In the genomic region with DNA sequence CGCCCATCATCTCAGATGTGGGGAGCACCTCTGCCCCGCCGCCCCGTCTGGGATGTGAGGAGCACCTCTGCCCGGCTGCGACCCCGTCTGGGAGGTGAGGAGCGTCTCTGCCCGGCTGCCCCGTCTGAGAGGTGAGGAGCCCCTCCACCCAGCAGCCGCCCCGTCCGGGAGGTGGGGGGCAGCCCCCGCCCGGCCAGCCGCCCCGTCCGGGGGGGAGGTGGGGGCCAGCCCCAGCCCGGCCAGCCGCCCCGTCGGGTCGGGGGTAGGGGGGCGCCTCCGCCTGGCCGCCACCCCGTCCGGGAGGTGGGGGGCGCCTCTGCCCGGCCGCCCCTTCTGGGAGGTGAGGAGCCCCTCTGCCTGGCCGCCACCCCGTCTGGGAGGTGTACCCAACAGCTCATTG, we compare ENCODE assay signal across 8 cellular contexts. TPM values are rescaled to one million over a fixed set of nuclear protein-coding genes. Genes with fewer than 3 reads are reported as not detected.
DNase-seq lines count a peak whose midpoint lies in the region; ATAC-seq, FAIRE-seq and TF ChIP-seq lines count a peak whose summit lies in the region.
"Not testable (repeated sequence)": the region's sequence is repeated elsewhere in the genome, so short reads cannot be mapped to it uniquely, and the experiment has no call there.

No MANE protein-coding gene starts in this region.

- CTCF ChIA-PET in WTC11 (lab: Charles Lee); HepG2 (lab: Yijun Ruan, JAX; ENCODE audit: low intra/inter-chr PET ratio, low total read pairs): not testable (repeated sequence)

- H2AFZ ChIP-seq in ACC112 (ENCODE audit: low read length, unreplicated experiment); Loucy (ENCODE audit: low read length); HepG2 (ENCODE audit: low read length): not testable (repeated sequence)

- not testable (repeated sequence) for H3K9me3 Mint-ChIP-seq in WTC11; activated naive CD4-positive, alpha-beta T cell treated with anti-CD3 and anti-CD28 coated beads, Interleukin-2, amount 50 U/mL, for 24 hours; dendritic cell treated with granulocyte-macrophage colony-stimulating factor and Interleukin-4, amounts not matched to agents 40 ng/mL and 50 ng/mL, for 4 days

- H3K79me2 ChIP-seq in ACC112 (ENCODE audit: control insufficient read depth, insufficient read depth, low read length, unreplicated experiment), result not testable (repeated sequence)
- H3K79me2 ChIP-seq in DOHH2 (ENCODE audit: control insufficient read depth, low read length), result peaks cover 38% of the 10 kb centered on the region
- peaks cover 44% of the 10 kb centered on the region for H3K79me2 ChIP-seq in Loucy (ENCODE audit: insufficient read depth, low read length)
- peaks cover 19% of the 10 kb centered on the region for H3K79me2 ChIP-seq in HepG2 (ENCODE audit: insufficient read depth, low read length)

- H3K9ac ChIP-seq in Loucy (ENCODE audit: low read depth, low read length, poor library complexity, severe bottlenecking); HepG2 (ENCODE audit: insufficient read depth, low read depth, low read length): not testable (repeated sequence)

- not testable (repeated sequence) for DNase-seq in WTC11 (ENCODE audit: low spot score); HepG2 (ENCODE audit: low spot score)

- not testable (repeated sequence) for H3K9me3 ChIP-seq in DOHH2 (ENCODE audit: control insufficient read depth, insufficient read depth, low read length); Loucy (ENCODE audit: insufficient read depth, low read depth, low read length); HepG2 (ENCODE audit: low read length); neutrophil

- not testable (repeated sequence) for TF ChIP-seq EP300 in HepG2 (IDR thresholded peaks at IDR 0.05; ENCODE audit: low read depth in 2 of 2, low read length in 2 of 2); HepG2 (CRISPR knock-in tag; IDR thresholded peaks at IDR 0.05; ENCODE audit: borderline replicate concordance)

- H3K27me3 ChIP-seq in ACC112 (ENCODE audit: insufficient read depth, low read length); DOHH2 (ENCODE audit: control insufficient read depth, low read length); Loucy (ENCODE audit: insufficient read depth, low read length, poor library complexity, severe bottlenecking); HepG2 (ENCODE audit: control insufficient read depth in 1 of 2, insufficient read depth in 2 of 2, low read length in 2 of 2); neutrophil: not testable (repeated sequence)

- BruUV-seq in HepG2 (replicated peaks; lab: Mats Ljungman, UMichigan), result not testable (repeated sequence)

- H3K27ac ChIP-seq in ACC112 (ENCODE audit: low read depth, low read length); DOHH2 (ENCODE audit: low read depth, low read length); HepG2 (ENCODE audit: extremely low read length, insufficient read depth, low read length); neutrophil: not testable (repeated sequence)

- not testable (repeated sequence) for H4K20me1 ChIP-seq in DOHH2 (ENCODE audit: control insufficient read depth, insufficient read depth, low read depth, low read length); Loucy (ENCODE audit: insufficient read depth, low read length, poor library complexity, severe bottlenecking); HepG2 (ENCODE audit: insufficient read depth, low read length)

- not testable (repeated sequence) for ATAC-seq in WTC11, HepG2

- POLR2A ChIA-PET in WTC11 (lab: Charles Lee), result interaction anchor here (0.6 kb wide), 1 partner anchor 9 kb away, joined by 9 read pairs; no protein-coding TSS in a partner anchor
- POLR2A ChIA-PET in HepG2 (lab: Yijun Ruan, JAX), result interaction anchor here (3.1 kb wide), 1 partner anchor 28 kb away, joined by 95 read pairs; a partner anchor contains a TSS

- H3K36me3 Mint-ChIP-seq in WTC11, result peaks cover 52% of the 10 kb centered on the region
- H3K36me3 Mint-ChIP-seq in activated naive CD4-positive, alpha-beta T cell treated with anti-CD3 and anti-CD28 coated beads, Interleukin-2, amount 50 U/mL, for 24 hours, result not testable (repeated sequence)
- H3K36me3 Mint-ChIP-seq in dendritic cell treated with granulocyte-macrophage colony-stimulating factor and Interleukin-4, amounts not matched to agents 40 ng/mL and 50 ng/mL, for 4 days (ENCODE audit: low read depth), result peaks cover 52% of the 10 kb centered on the region

- not testable (repeated sequence) for TF ChIP-seq CTCF in DOHH2 (IDR thresholded peaks at IDR 0.05; ENCODE audit: low read depth, low read length, poor library complexity, severe bottlenecking); Loucy (conservative IDR thresholded peaks at IDR 0.05; ENCODE audit: low read length); WTC11 (IDR thresholded peaks at IDR 0.05); HepG2 (CRISPR knock-in tag; IDR thresholded peaks at IDR 0.05); neutrophil (IDR thresholded peaks at IDR 0.05)

- TF ChIP-seq POLR2A in HepG2 (IDR thresholded peaks at IDR 0.05; ENCODE audit: insufficient read depth in 1 of 2, low read depth in 2 of 2, low read length in 2 of 2), result not testable (repeated sequence)

- not testable (repeated sequence) for H3K27me3 Mint-ChIP-seq in WTC11 (ENCODE audit: low read depth); activated naive CD4-positive, alpha-beta T cell treated with anti-CD3 and anti-CD28 coated beads, Interleukin-2, amount 50 U/mL, for 24 hours; dendritic cell treated with granulocyte-macrophage colony-stimulating factor and Interleukin-4, amounts not matched to agents 40 ng/mL and 50 ng/mL, for 4 days

- H3K4me2 ChIP-seq in DOHH2 (ENCODE audit: low read length), result peak overlapping the region; percentile 73; the same call in 1 of the 2 replicates
- peak overlapping the region; percentile 63 for H3K4me2 ChIP-seq in Loucy (ENCODE audit: low read depth, low read length, poor library complexity, severe bottlenecking)
- H3K4me2 ChIP-seq in HepG2 (ENCODE audit: low read depth, low read length), result peak overlapping the region; percentile 79

- 94% methylated on average over 8 of the region's 33 CpGs for WGBS in HepG2 (ENCODE audit: low lambda C conversion rate)

- not testable (repeated sequence) for H3F3A ChIP-seq in DOHH2 (ENCODE audit: control insufficient read depth, insufficient read depth); Loucy (ENCODE audit: low read depth)

- H3K9me2 ChIP-seq in DOHH2 (replicated peaks; ENCODE audit: control insufficient read depth, low read length); Loucy (replicated peaks; ENCODE audit: low read depth, low read length): not testable (repeated sequence)

- peak overlapping the region; percentile 74; the same call in 1 of the 2 replicates for H3K27ac Mint-ChIP-seq in WTC11
- H3K27ac Mint-ChIP-seq in activated naive CD4-positive, alpha-beta T cell treated with anti-CD3 and anti-CD28 coated beads, Interleukin-2, amount 50 U/mL, for 24 hours; dendritic cell treated with granulocyte-macrophage colony-stimulating factor and Interleukin-4, amounts not matched to agents 40 ng/mL and 50 ng/mL, for 4 days: not testable (repeated sequence)

- H3K4me3 Mint-ChIP-seq in WTC11, result peak overlapping the region; percentile 82
- H3K4me3 Mint-ChIP-seq in activated naive CD4-positive, alpha-beta T cell treated with anti-CD3 and anti-CD28 coated beads, Interleukin-2, amount 50 U/mL, for 24 hours, result peak overlapping the region; percentile 92
- peak overlapping the region; percentile 83 for H3K4me3 Mint-ChIP-seq in dendritic cell treated with granulocyte-macrophage colony-stimulating factor and Interleukin-4, amounts not matched to agents 40 ng/mL and 50 ng/mL, for 4 days

- FAIRE-seq in HepG2 (lab: Jason Lieb, UNC), result not testable (repeated sequence)

- in situ Hi-C loops in HepG2 (cut with HindIII; ENCODE audit: extremely low pct_ligation_motif_present, low pct_unique_long_range_greater_than_20kb), result not testable (repeated sequence)

- TF ChIP-seq RAD21 in HepG2 (CRISPR knock-in tag; IDR thresholded peaks at IDR 0.05), result not testable (repeated sequence)

- H3K36me3 ChIP-seq in ACC112 (ENCODE audit: insufficient read depth, low read length), result not testable (repeated sequence)
- H3K36me3 ChIP-seq in DOHH2 (ENCODE audit: control insufficient read depth, low read length) (peaks cover 42% of the 10 kb centered on the region), Loucy (ENCODE audit: insufficient read depth, low read length) (peaks cover 30% of the 10 kb centered on the region; the same call in 1 of the 2 replicates), HepG2 (replicated peaks in 1 of 2; ENCODE audit: control insufficient read depth in 1 of 2, insufficient read depth in 2 of 2, low read length in 2 of 2) (peaks cover 20 to 50% of the 10 kb centered on the region in 2 experiments; a peak in 4 of 5 replicates), neutrophil (peaks cover 28% of the 10 kb centered on the region)

- intact Hi-C loops in dendritic cell treated with granulocyte-macrophage colony-stimulating factor and Interleukin-4, amounts not matched to agents 40 ng/mL and 50 ng/mL, for 4 days (cut with micrococcal nuclease), result not testable (repeated sequence)
- intact Hi-C loops in HepG2 (cut with micrococcal nuclease; ENCODE audit: unreplicated experiment), result loop anchor here (2.0 kb wide), 1 partner anchor 16 kb away; no protein-coding TSS in a partner anchor

- not testable (repeated sequence) for H3K4me1 ChIP-seq in ACC112 (ENCODE audit: control insufficient read depth, insufficient read depth, low read length, unreplicated experiment); DOHH2 (ENCODE audit: control insufficient read depth, low read length); Loucy (ENCODE audit: insufficient read depth, low read length, poor library complexity, severe bottlenecking)
- peaks cover 14% of the 10 kb centered on the region for H3K4me1 ChIP-seq in HepG2 (ENCODE audit: insufficient read depth, low read length)
- H3K4me1 ChIP-seq in neutrophil (ENCODE audit: control insufficient read depth in 1 of 2, insufficient read depth in 1 of 2, low read depth in 1 of 2, low read length in 1 of 2), result peaks cover 9 to 19% of the 10 kb centered on the region in 2 experiments

- H3K4me1 Mint-ChIP-seq in WTC11, result not testable (repeated sequence)
- peaks cover 35% of the 10 kb centered on the region for H3K4me1 Mint-ChIP-seq in activated naive CD4-positive, alpha-beta T cell treated with anti-CD3 and anti-CD28 coated beads, Interleukin-2, amount 50 U/mL, for 24 hours
- peaks cover 15% of the 10 kb centered on the region for H3K4me1 Mint-ChIP-seq in dendritic cell treated with granulocyte-macrophage colony-stimulating factor and Interleukin-4, amounts not matched to agents 40 ng/mL and 50 ng/mL, for 4 days (ENCODE audit: low read depth)

- H3K4me3 ChIP-seq in ACC112 (ENCODE audit: low read depth, low read length) (0 out of 2 replicates have a peak overlapping the region, but pooled peaks have one; percentile 91), DOHH2 (ENCODE audit: low read length) (peak overlapping the region; percentile 82; the same call in 1 of the 2 replicates), Loucy (ENCODE audit: low read length, poor library complexity, severe bottlenecking) (peak overlapping the region; percentile 91), HepG2 (replicated peaks in 1 of 3; ENCODE audit: insufficient read depth in 1 of 3, low read depth in 2 of 3, low read length in 3 of 3) (peak overlapping the region in 2 of 3 experiments; percentile 80 to 97; a peak in 3 of 6 replicates), neutrophil (ENCODE audit: low read depth in 1 of 2, low read length in 1 of 2) (peak overlapping the region; percentile 84 to 91)

RNA-seq across cellular contexts. Expression of a gene that starts 1.2 kb away (rescaled TPM):
- 43.7 to 51.2 TPM (median 47.8 TPM) in 3 replicates for total RNA-seq in WTC11 (2021)
- total RNA-seq in HepG2 (2016; rRNA removed; fragmentation: Illumina TruSeq; extraction: Trizol), result 46.7 and 53.5 TPM in 2 replicates
- total RNA-seq in HepG2 (2016; cell fraction: cytosol; rRNA removed; fragmentation: Illumina TruSeq; extraction: Trizol; ENCODE audit: low read depth), result 20.7 and 27.6 TPM in 2 replicates
- total RNA-seq in HepG2 (2016; cell fraction: insoluble cytoplasmic fraction; rRNA removed; fragmentation: Illumina TruSeq; extraction: Trizol), result 47.6 and 56.5 TPM in 2 replicates
- 39.5 and 44.9 TPM in 2 replicates for total RNA-seq in HepG2 (2016; cell fraction: membrane; rRNA removed; fragmentation: Illumina TruSeq; extraction: Trizol)
- total RNA-seq in HepG2 (2016; cell fraction: nucleus; rRNA removed; fragmentation: Illumina TruSeq; extraction: Trizol), result 32.6 and 43.7 TPM in 2 replicates
- polyA plus RNA-seq in HepG2 (2011; rRNA removed), result 45.8 and 65.2 TPM in 2 replicates
- 27.9 and 31.5 TPM in 2 replicates for polyA plus RNA-seq in HepG2 (2011; cell fraction: cytosol; rRNA removed)
- 145 and 182 TPM in 2 replicates for polyA plus RNA-seq in HepG2 (2011; cell fraction: nucleus; rRNA removed)
- polyA plus RNA-seq in HepG2 (2012), result 37.0 and 37.3 TPM in 2 replicates
- 25.9 and 30.6 TPM in 2 replicates for polyA plus RNA-seq in HepG2 (2016; cell fraction: cytosol; fragmentation: Illumina TruSeq; extraction: Trizol; ENCODE audit: low read depth)
- polyA plus RNA-seq in HepG2 (2016; cell fraction: insoluble cytoplasmic fraction; fragmentation: Illumina TruSeq; extraction: Trizol; ENCODE audit: low read depth), result 44.1 and 46.1 TPM in 2 replicates
- polyA plus RNA-seq in HepG2 (2016; cell fraction: membrane; fragmentation: Illumina TruSeq; extraction: Trizol; ENCODE audit: low read depth), result 35.3 and 37.4 TPM in 2 replicates
- polyA plus RNA-seq in HepG2 (2016; cell fraction: nucleus; fragmentation: Illumina TruSeq; extraction: Trizol; ENCODE audit: insufficient read depth, low read depth), result 54.0 and 55.1 TPM in 2 replicates
- polyA minus RNA-seq in HepG2 (2011; rRNA and poly(A)+ RNA removed; ENCODE audit: low replicate concordance), result 57.0 and 70.3 TPM in 2 replicates
- polyA minus RNA-seq in HepG2 (2011; cell fraction: cytosol; rRNA and poly(A)+ RNA removed), result 25.5 and 29.4 TPM in 2 replicates
- 38.9 and 51.6 TPM in 2 replicates for polyA minus RNA-seq in HepG2 (2011; cell fraction: nucleus; rRNA and poly(A)+ RNA removed)

RNA-seq across cellular contexts. Expression of a gene that starts 28.6 kb away (rescaled TPM):
- total RNA-seq in WTC11 (2021), result 153 to 224 TPM (median 217 TPM) in 3 replicates
- total RNA-seq in HepG2 (2016; rRNA removed; fragmentation: Illumina TruSeq; extraction: Trizol), result 159 and 167 TPM in 2 replicates
- total RNA-seq in HepG2 (2016; cell fraction: cytosol; rRNA removed; fragmentation: Illumina TruSeq; extraction: Trizol; ENCODE audit: low read depth), result 36.4 and 36.6 TPM in 2 replicates
- total RNA-seq in HepG2 (2016; cell fraction: insoluble cytoplasmic fraction; rRNA removed; fragmentation: Illumina TruSeq; extraction: Trizol), result 162 and 163 TPM in 2 replicates
- total RNA-seq in HepG2 (2016; cell fraction: membrane; rRNA removed; fragmentation: Illumina TruSeq; extraction: Trizol), result 98.2 and 102 TPM in 2 replicates
- total RNA-seq in HepG2 (2016; cell fraction: nucleus; rRNA removed; fragmentation: Illumina TruSeq; extraction: Trizol), result 68.4 and 75.1 TPM in 2 replicates
- polyA plus RNA-seq in HepG2 (2011; rRNA removed), result 203 and 212 TPM in 2 replicates
- polyA plus RNA-seq in HepG2 (2011; cell fraction: cytosol; rRNA removed), result 167 and 170 TPM in 2 replicates
- 133 and 152 TPM in 2 replicates for polyA plus RNA-seq in HepG2 (2011; cell fraction: nucleus; rRNA removed)
- polyA plus RNA-seq in HepG2 (2012), result 126 and 158 TPM in 2 replicates
- polyA plus RNA-seq in HepG2 (2016; cell fraction: cytosol; fragmentation: Illumina TruSeq; extraction: Trizol; ENCODE audit: low read depth), result 33.2 and 39.7 TPM in 2 replicates
- 169 and 174 TPM in 2 replicates for polyA plus RNA-seq in HepG2 (2016; cell fraction: insoluble cytoplasmic fraction; fragmentation: Illumina TruSeq; extraction: Trizol; ENCODE audit: low read depth)
- polyA plus RNA-seq in HepG2 (2016; cell fraction: membrane; fragmentation: Illumina TruSeq; extraction: Trizol; ENCODE audit: low read depth), result 73.5 and 79.3 TPM in 2 replicates
- 104 and 117 TPM in 2 replicates for polyA plus RNA-seq in HepG2 (2016; cell fraction: nucleus; fragmentation: Illumina TruSeq; extraction: Trizol; ENCODE audit: insufficient read depth, low read depth)
- polyA minus RNA-seq in HepG2 (2011; rRNA and poly(A)+ RNA removed; ENCODE audit: low replicate concordance), result 19.6 and 162 TPM in 2 replicates
- polyA minus RNA-seq in HepG2 (2011; cell fraction: cytosol; rRNA and poly(A)+ RNA removed), result 70.8 and 86.6 TPM in 2 replicates
- polyA minus RNA-seq in HepG2 (2011; cell fraction: nucleus; rRNA and poly(A)+ RNA removed), result 55.0 and 66.1 TPM in 2 replicates

RNA-seq across cellular contexts. Expression of a gene that starts 51.1 kb away (rescaled TPM):
- total RNA-seq in WTC11 (2021) (56.2 to 56.9 TPM (median 56.8 TPM) in 3 replicates), HepG2 (2016; rRNA removed; fragmentation: Illumina TruSeq; extraction: Trizol) (33.3 and 45.3 TPM in 2 replicates)
- 6.6 and 7.4 TPM in 2 replicates for total RNA-seq in HepG2 (2016; cell fraction: cytosol; rRNA removed; fragmentation: Illumina TruSeq; extraction: Trizol; ENCODE audit: low read depth)
- 33.3 and 42.0 TPM in 2 replicates for total RNA-seq in HepG2 (2016; cell fraction: insoluble cytoplasmic fraction; rRNA removed; fragmentation: Illumina TruSeq; extraction: Trizol)
- 21.0 and 24.2 TPM in 2 replicates for total RNA-seq in HepG2 (2016; cell fraction: membrane; rRNA removed; fragmentation: Illumina TruSeq; extraction: Trizol)
- total RNA-seq in HepG2 (2016; cell fraction: nucleus; rRNA removed; fragmentation: Illumina TruSeq; extraction: Trizol), result 25.6 and 28.1 TPM in 2 replicates
- 8.8 and 9.3 TPM in 2 replicates for polyA plus RNA-seq in HepG2 (2011; rRNA removed)
- polyA plus RNA-seq in HepG2 (2011; cell fraction: cytosol; rRNA removed), result 6.9 and 7.3 TPM in 2 replicates
- 8.1 and 8.6 TPM in 2 replicates for polyA plus RNA-seq in HepG2 (2011; cell fraction: nucleus; rRNA removed)
- 6.4 TPM in 2 replicates for polyA plus RNA-seq in HepG2 (2012)
- polyA plus RNA-seq in HepG2 (2016; cell fraction: cytosol; fragmentation: Illumina TruSeq; extraction: Trizol; ENCODE audit: low read depth), result 3.3 and 5.4 TPM in 2 replicates
- polyA plus RNA-seq in HepG2 (2016; cell fraction: insoluble cytoplasmic fraction; fragmentation: Illumina TruSeq; extraction: Trizol; ENCODE audit: low read depth), result 21.1 and 24.6 TPM in 2 replicates
- polyA plus RNA-seq in HepG2 (2016; cell fraction: membrane; fragmentation: Illumina TruSeq; extraction: Trizol; ENCODE audit: low read depth), result 9.8 and 11.9 TPM in 2 replicates
- 23.3 and 24.8 TPM in 2 replicates for polyA plus RNA-seq in HepG2 (2016; cell fraction: nucleus; fragmentation: Illumina TruSeq; extraction: Trizol; ENCODE audit: insufficient read depth, low read depth)
- polyA minus RNA-seq in HepG2 (2011; rRNA and poly(A)+ RNA removed; ENCODE audit: low replicate concordance), result 25.7 and 39.3 TPM in 2 replicates
- 12.4 and 13.6 TPM in 2 replicates for polyA minus RNA-seq in HepG2 (2011; cell fraction: cytosol; rRNA and poly(A)+ RNA removed)
- polyA minus RNA-seq in HepG2 (2011; cell fraction: nucleus; rRNA and poly(A)+ RNA removed), result 11.5 and 15.2 TPM in 2 replicates
